Comparison of ENCODE assay signal across 1 cellular context in the genomic region with DNA sequence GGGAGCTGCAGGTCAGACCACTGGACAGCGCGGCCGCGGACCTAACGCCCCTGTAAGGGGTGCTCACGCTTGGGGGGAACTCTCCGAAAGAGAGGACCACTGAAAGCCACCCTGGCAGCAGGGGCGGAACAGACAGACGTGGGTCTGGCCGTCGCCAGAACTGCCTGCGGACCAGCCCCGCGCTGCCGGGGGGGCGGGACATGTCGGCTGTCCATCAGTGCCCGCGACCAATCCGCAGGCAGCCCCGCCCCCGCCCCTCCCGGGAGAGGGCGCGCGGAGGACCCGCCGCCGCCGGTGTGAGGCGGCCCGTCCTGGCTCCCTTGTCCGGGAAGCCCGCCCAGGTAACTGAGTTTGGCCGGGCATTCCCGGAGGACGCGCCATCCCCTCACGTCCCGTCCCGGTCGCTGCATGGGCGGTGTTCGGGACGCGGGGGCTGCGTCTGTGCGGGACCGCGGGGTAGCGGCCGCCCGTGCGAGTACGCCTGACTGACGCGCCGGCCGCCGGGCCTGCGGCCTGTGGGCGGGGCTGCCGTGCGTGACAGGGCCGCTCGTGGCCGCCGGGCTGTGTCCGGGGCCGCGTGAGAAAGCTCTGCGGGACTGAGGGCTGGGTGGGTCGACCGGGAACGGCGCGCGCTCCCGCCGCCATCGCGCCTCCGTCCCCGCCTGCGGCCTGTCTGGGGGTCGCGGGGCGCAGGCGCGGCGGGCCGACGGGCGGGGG.
TF ChIP-seq lines count a peak whose summit lies in the region.

No MANE protein-coding gene starts in this region.

TF ChIP-seq in SK-N-SH treated with all-trans-retinoic acid at 6 μM for 48 hours, 23 proteins besides CTCF, POLR2A, EP300 and RAD21 (continued from another document):
- TF ChIP-seq PPARA (CRISPR knock-in tag; IDR thresholded peaks at IDR 0.05; ENCODE audit: borderline replicate concordance), result no peak
- TF ChIP-seq TOX (CRISPR knock-in tag; IDR thresholded peaks at IDR 0.05; ENCODE audit: borderline replicate concordance), result no peak
